8 cellular contexts compared by ENCODE assay signal in the genomic region with DNA sequence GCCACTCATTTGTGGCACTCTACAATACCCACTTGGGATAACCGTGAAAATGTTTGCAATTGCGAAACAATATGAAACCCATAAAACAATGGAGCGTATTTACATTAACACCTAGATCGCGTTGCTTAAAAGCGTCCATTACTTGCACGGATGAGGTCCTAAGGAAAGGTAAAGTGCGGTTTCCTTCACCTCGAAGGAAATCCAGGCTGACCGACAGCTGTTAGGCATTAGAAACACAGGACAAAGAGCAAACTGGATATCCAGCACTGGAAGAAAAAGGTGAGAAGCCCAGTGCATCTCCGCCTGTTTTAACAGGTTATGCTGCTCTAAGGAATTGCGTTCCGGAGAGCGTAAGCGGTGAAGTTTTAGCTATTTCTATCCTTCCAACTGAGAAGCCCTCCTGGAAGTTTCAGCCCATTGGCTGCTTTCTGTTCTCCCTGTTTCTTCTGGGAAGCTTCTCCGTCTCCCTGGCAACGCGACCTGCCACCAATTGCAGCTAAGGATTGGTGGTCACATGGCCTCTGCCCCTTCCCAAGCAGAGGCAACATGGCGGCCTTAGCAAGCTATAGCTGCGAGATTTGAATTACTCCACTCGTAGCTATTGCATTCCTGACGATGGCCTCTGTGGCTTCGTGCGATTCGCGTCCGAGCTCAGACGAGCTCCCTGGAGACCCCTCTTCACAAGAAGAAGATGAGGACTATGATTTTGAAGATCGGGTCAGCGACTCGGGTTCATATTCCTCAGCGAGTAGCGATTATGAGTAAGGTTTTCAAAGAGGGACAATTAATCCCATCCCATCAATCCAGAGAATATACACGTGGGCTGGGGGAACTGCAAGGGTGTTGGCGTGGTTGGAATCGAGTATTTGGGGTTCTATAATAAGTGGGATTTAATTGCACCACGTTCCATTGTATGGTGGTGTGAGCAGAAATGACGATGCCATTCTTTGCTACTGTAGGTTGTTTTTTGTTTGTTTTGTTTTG. TPM values are rescaled to one million over a fixed set of nuclear protein-coding genes. Genes with fewer than 3 reads are reported as not detected.
A peak's percentile ranks its signal among the peaks of the same experiment; 100 is the strongest.
DNase-seq lines count a peak whose midpoint lies in the region; ATAC-seq and TF ChIP-seq lines count a peak whose summit lies in the region.

A gene (plus strand): TSS at position 538 of the 984 bp plus-strand sequence. CDS start 78 bp downstream, at position 616.

- TF ChIP-seq CTCF in GM23338 (conservative IDR thresholded peaks at IDR 0.05; ENCODE audit: low read depth in 2 of 2) (no peak), breast epithelium (IDR thresholded peaks at IDR 0.05) (no peak)

- peak within 1 kb of the TSS; percentile 99 for H3K4me3 Mint-ChIP-seq in GM23338

- no peaks in the 10 kb centered on the region for H3K9me2 ChIP-seq in GM23338 (ENCODE audit: insufficient read depth)

- H3K9me3 ChIP-seq in ES-I3 (ENCODE audit: control insufficient read depth, insufficient read depth, low read length) (no peaks in the 10 kb centered on the region; the same call in 1 of the 2 replicates), breast epithelium (no peaks in the 10 kb centered on the region), iPS-15b (ENCODE audit: control insufficient read depth, insufficient read depth, low read length) (no peaks in the 10 kb centered on the region)

- H3K4me3 ChIP-seq in GM23338 (peak within 1 kb of the TSS; percentile 67), breast epithelium (peak within 1 kb of the TSS; percentile 59 to 68 (median 67)), iPS-15b (ENCODE audit: low read depth, low read length) (peak within 1 kb of the TSS; percentile 84)

- peaks cover 2% of the 10 kb centered on the region for H3K27me3 Mint-ChIP-seq in GM23338 (ENCODE audit: insufficient read depth, low read depth, poor library complexity)

- no peaks in the 10 kb centered on the region for H3F3A ChIP-seq in GM23338 (replicated peaks; ENCODE audit: low read depth)

- no peaks in the 10 kb centered on the region for H4K20me1 ChIP-seq in GM23338 (replicated peaks; ENCODE audit: insufficient read depth)

- H3K27ac ChIP-seq in GM23338 (ENCODE audit: low read depth) (peak within 1 kb of the TSS; percentile 30), breast epithelium (peak within 1 kb of the TSS; percentile 62 to 73)

- peak; percentile 100 for ATAC-seq in GM23338

- peaks cover 12% of the 10 kb centered on the region; the same call in 2 of the 3 replicates for H3K4me1 Mint-ChIP-seq in GM23338

- H3K4me1 ChIP-seq in ES-I3 (ENCODE audit: insufficient read depth, low read length) (no peaks in the 10 kb centered on the region), GM23338 (ENCODE audit: insufficient read depth) (no peaks in the 10 kb centered on the region), breast epithelium (no peaks in the 10 kb centered on the region), iPS-15b (ENCODE audit: control insufficient read depth, insufficient read depth, low read length) (no peaks in the 10 kb centered on the region)

- H3K79me2 ChIP-seq in GM23338 (replicated peaks; ENCODE audit: insufficient read depth) = peaks cover 17% of the 10 kb centered on the region

- DNase-seq in GM23338 (ENCODE audit: low spot score) (peak; percentile 98), KG1 (lab: John Stamatoyannopoulos, UW) (peak; percentile 44), SHP77 treated with DMSO at 0.1 percent for 48 hours (lab: John Stamatoyannopoulos, UW) (peak; percentile 64), breast epithelium (ENCODE audit: low spot score in 2 of 2) (peak; percentile 92 to 93), renal cortical epithelial cell (ENCODE audit: low read depth) (peak; percentile 96), NK-92 (lab: John Stamatoyannopoulos, UW; ENCODE audit: unreplicated experiment) (no peak)

- no peaks in the 10 kb centered on the region for H3K9me3 Mint-ChIP-seq in GM23338

- H3K9ac ChIP-seq in ES-I3 (ENCODE audit: low read depth, low read length) = peak within 1 kb of the TSS; percentile 76
- peak within 1 kb of the TSS; percentile 79 for H3K9ac ChIP-seq in iPS-15b (ENCODE audit: low read depth, low read length)

- H3K27me3 ChIP-seq in GM23338 (ENCODE audit: insufficient read depth) (no peaks in the 10 kb centered on the region), breast epithelium (no peaks in the 10 kb centered on the region), iPS-15b (ENCODE audit: control insufficient read depth, insufficient read depth, low read length) (no peaks in the 10 kb centered on the region)

- H3K4me2 ChIP-seq in GM23338 = peak within 1 kb of the TSS; percentile 79

- H3K36me3 ChIP-seq in ES-I3 (ENCODE audit: insufficient read depth, low read length) (no peaks in the 10 kb centered on the region), GM23338 (ENCODE audit: insufficient read depth) (no peaks in the 10 kb centered on the region), breast epithelium (no peaks in the 10 kb centered on the region), iPS-15b (ENCODE audit: control insufficient read depth, insufficient read depth, low read length) (no peaks in the 10 kb centered on the region)

- TF ChIP-seq POLR2A in breast epithelium (IDR thresholded peaks at IDR 0.05) = no peak

- no peaks in the 10 kb centered on the region for H3K36me3 Mint-ChIP-seq in GM23338 (ENCODE audit: low read depth)

- H2AFZ ChIP-seq in GM23338 = peak within 1 kb of the TSS; percentile 61

- intact Hi-C loops in breast epithelium (cut with DNase I; ENCODE audit: low total_unique reads) = no loop called here

- H3K27ac Mint-ChIP-seq in GM23338 = peak within 1 kb of the TSS; percentile 99

TF ChIP-seq in GM23338, 12 proteins besides CTCF, POLR2A, EP300 and RAD21 (continues in another document):
- TF ChIP-seq, protein P1, sequence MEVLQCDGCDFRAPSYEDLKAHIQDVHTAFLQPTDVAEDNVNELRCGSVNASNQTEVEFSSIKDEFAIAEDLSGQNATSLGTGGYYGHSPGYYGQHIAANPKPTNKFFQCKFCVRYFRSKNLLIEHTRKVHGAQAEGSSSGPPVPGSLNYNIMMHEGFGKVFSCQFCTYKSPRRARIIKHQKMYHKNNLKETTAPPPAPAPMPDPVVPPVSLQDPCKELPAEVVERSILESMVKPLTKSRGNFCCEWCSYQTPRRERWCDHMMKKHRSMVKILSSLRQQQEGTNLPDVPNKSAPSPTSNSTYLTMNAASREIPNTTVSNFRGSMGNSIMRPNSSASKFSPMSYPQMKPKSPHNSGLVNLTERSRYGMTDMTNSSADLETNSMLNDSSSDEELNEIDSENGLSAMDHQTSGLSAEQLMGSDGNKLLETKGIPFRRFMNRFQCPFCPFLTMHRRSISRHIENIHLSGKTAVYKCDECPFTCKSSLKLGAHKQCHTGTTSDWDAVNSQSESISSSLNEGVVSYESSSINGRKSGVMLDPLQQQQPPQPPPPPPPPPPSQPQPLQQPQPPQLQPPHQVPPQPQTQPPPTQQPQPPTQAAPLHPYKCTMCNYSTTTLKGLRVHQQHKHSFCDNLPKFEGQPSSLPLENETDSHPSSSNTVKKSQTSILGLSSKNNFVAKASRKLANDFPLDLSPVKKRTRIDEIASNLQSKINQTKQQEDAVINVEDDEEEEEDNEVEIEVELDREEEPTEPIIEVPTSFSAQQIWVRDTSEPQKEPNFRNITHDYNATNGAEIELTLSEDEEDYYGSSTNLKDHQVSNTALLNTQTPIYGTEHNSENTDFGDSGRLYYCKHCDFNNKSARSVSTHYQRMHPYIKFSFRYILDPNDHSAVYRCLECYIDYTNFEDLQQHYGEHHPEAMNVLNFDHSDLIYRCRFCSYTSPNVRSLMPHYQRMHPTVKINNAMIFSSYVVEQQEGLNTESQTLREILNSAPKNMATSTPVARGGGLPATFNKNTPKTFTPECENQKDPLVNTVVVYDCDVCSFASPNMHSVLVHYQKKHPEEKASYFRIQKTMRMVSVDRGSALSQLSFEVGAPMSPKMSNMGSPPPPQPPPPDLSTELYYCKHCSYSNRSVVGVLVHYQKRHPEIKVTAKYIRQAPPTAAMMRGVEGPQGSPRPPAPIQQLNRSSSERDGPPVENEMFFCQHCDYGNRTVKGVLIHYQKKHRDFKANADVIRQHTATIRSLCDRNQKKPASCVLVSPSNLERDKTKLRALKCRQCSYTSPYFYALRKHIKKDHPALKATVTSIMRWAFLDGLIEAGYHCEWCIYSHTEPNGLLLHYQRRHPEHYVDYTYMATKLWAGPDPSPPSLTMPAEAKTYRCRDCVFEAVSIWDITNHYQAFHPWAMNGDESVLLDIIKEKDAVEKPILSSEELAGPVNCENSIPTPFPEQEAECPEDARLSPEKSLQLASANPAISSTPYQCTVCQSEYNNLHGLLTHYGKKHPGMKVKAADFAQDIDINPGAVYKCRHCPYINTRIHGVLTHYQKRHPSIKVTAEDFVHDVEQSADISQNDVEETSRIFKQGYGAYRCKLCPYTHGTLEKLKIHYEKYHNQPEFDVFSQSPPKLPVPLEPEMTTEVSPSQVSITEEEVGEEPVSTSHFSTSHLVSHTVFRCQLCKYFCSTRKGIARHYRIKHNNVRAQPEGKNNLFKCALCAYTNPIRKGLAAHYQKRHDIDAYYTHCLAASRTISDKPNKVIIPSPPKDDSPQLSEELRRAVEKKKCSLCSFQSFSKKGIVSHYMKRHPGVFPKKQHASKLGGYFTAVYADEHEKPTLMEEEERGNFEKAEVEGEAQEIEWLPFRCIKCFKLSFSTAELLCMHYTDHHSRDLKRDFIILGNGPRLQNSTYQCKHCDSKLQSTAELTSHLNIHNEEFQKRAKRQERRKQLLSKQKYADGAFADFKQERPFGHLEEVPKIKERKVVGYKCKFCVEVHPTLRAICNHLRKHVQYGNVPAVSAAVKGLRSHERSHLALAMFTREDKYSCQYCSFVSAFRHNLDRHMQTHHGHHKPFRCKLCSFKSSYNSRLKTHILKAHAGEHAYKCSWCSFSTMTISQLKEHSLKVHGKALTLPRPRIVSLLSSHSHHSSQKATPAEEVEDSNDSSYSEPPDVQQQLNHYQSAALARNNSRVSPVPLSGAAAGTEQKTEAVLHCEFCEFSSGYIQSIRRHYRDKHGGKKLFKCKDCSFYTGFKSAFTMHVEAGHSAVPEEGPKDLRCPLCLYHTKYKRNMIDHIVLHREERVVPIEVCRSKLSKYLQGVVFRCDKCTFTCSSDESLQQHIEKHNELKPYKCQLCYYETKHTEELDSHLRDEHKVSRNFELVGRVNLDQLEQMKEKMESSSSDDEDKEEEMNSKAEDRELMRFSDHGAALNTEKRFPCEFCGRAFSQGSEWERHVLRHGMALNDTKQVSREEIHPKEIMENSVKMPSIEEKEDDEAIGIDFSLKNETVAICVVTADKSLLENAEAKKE (CRISPR knock-in tag; IDR thresholded peaks at IDR 0.05) = no peak
- no peak for TF ChIP-seq STAT1 (IDR thresholded peaks at IDR 0.05; ENCODE audit: unreplicated experiment)

RNA-seq across cellular contexts. Expression of the gene that starts here (rescaled TPM):
- total RNA-seq in GM23338 (2014; rRNA removed; shearing (Covaris generic)) = 16.6 and 17.0 TPM in 2 replicates
- polyA plus RNA-seq in GM23338 (2016; fragmentation: Nextera tagmentation; extraction: Ambion mirVana) = 9.8 and 10.3 TPM in 2 replicates
- 10 to 100 TPM in 2 of 3 donors, 1 to 10 TPM in 1; 7.0 to 22.4 (median 11.1) TPM for total RNA-seq in breast epithelium
- total RNA-seq in renal cortical epithelial cell = 4.2 and 12.0 TPM in 2 replicates
